ENCODE assay signal across 13 cellular contexts in the genomic region with DNA sequence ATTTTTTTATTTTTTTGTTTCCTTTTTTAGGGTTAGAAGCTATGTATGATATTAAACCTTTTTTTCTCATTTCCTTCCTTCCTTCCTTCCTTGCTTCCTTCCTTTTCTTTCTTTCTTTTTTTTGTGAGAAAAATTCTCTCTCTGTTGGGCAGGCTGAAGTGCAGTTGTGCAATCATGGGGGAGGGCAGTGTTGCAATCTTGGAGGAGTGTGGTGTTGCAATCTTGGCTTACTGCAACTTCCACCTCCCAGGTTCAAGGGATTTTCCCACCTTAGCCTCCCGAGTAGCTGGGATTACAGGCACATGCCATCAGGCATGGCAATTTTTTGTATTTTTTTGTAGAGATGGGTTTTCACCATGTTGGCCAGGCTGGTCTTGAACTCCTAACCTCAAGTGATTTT.
DNase-seq lines count a peak whose midpoint lies in the region; ATAC-seq and TF ChIP-seq lines count a peak whose summit lies in the region.
"Had no signal": no experiment of that assay in that cellular context is flagged by ENCODE, and none has a peak within 500 bp of the region (broad histone marks: within the 10 kb centered on the region; RNA-seq: fewer than 3 reads in every experiment).

No MANE protein-coding gene starts in this region.

- ATAC-seq in GM21529 (IDR thresholded peaks at IDR 0.05; ENCODE audit: unreplicated experiment) = no peak
- ATAC-seq: CD8-positive, alpha-beta T cell had no signal

- H3K27ac Mint-ChIP-seq in CD14-positive monocyte = no peak overlapping the region
- H3K27ac Mint-ChIP-seq: CD8-positive, alpha-beta T cell had no signal

- no peaks in the 10 kb centered on the region for H4K20me1 ChIP-seq in GM23248 (ENCODE audit: insufficient read depth)

- H3K9me3 Mint-ChIP-seq in CD14-positive monocyte = peaks cover 0 to 2% (median 0%) of the 10 kb centered on the region in 7 donors
- H3K9me3 Mint-ChIP-seq: CD8-positive, alpha-beta T cell had no signal

- no peak overlapping the region for H3K4me3 Mint-ChIP-seq in CD14-positive monocyte
- H3K4me3 Mint-ChIP-seq: CD8-positive, alpha-beta T cell had no signal

- intact Hi-C loops in CD14-positive monocyte (cut with micrococcal nuclease) = no loop called here

- H3K27me3 Mint-ChIP-seq in CD14-positive monocyte (ENCODE audit: low read depth in 3 of 3) = no peaks in the 10 kb centered on the region

- no peak overlapping the region for H3K27ac ChIP-seq in GM23248

- H3K4me2 ChIP-seq in GM23248 (ENCODE audit: unreplicated experiment) = no peak overlapping the region

- no peaks in the 10 kb centered on the region for H3F3A ChIP-seq in GM23248 (ENCODE audit: insufficient read depth)

- in situ Hi-C loops in GM23248 (cut with MboI) = no loop called here

- no peaks in the 10 kb centered on the region for H3K4me1 Mint-ChIP-seq in CD14-positive monocyte

- DNase-seq in GM23248 (peak; percentile 41), amniotic epithelial cell (ENCODE audit: low read depth) (peak; percentile 81), fibroblast of villous mesenchyme (ENCODE audit: low read depth) (peak; percentile 6), skeletal muscle cell (ENCODE audit: low read depth) (peak; percentile 31), CD14-positive monocyte (ENCODE audit: low spot score) (no peak), GM19238 (ENCODE audit: insufficient read length, low spot score) (no peak)
- DNase-seq: BE2C; CD8-positive, alpha-beta T cell; DND-41; NCI-H1092 treated with DMSO at 0.1 percent for 48 hours; NCI-H1694; NCI-H774 had no signal

- no peaks in the 10 kb centered on the region for H3K4me1 ChIP-seq in GM23248 (ENCODE audit: insufficient read depth)
- H3K4me1 ChIP-seq: BE2C had no signal

- no peaks in the 10 kb centered on the region for H3K36me3 ChIP-seq in GM23248 (ENCODE audit: low read depth)
- H3K36me3 ChIP-seq: BE2C had no signal

- no peaks in the 10 kb centered on the region for H3K79me2 ChIP-seq in GM23248 (ENCODE audit: insufficient read depth)

- no peaks in the 10 kb centered on the region for H3K36me3 Mint-ChIP-seq in CD14-positive monocyte
- H3K36me3 Mint-ChIP-seq: CD8-positive, alpha-beta T cell had no signal

- WGBS in GM23248 (ENCODE audit: low coverage in 1 of 2, low lambda C conversion rate in 2 of 2, missing lambda C conversion rate in 2 of 2), 2 experiments = 14 to 25% methylated on average over 1 of the region's 1 CpG

- H3K9ac ChIP-seq in GM23248 = no peak overlapping the region

- H3K9me2 ChIP-seq in GM23248 (ENCODE audit: insufficient read depth) = no peaks in the 10 kb centered on the region

- H3K9me3 ChIP-seq in GM23248 (ENCODE audit: low read depth) = no peaks in the 10 kb centered on the region
- H3K9me3 ChIP-seq: BE2C had no signal

- no peak overlapping the region for H3K4me3 ChIP-seq in GM23248
- no peak overlapping the region for H3K4me3 ChIP-seq in fibroblast of villous mesenchyme (ENCODE audit: low read depth, low read length)
- no peak overlapping the region for H3K4me3 ChIP-seq in skeletal muscle cell (ENCODE audit: low read depth, low read length)

- H3K27me3 ChIP-seq in GM23248 (replicated peaks; ENCODE audit: insufficient read depth) = no peaks in the 10 kb centered on the region
- H3K27me3 ChIP-seq: BE2C had no signal

- H2AFZ ChIP-seq in GM23248 = no peak overlapping the region

- TF ChIP-seq CTCF in fibroblast of villous mesenchyme (IDR thresholded peaks at IDR 0.05; ENCODE audit: insufficient read depth, low read depth, low read length) (no peak), CD14-positive monocyte (IDR thresholded peaks at IDR 0.05) (no peak)

Comparison
In these comparisons a context has a peak if more than half of its experiments do, and no peak if none do; other contexts are left out.
1. DNase-seq: peak in GM23248 (single experiment), amniotic epithelial cell (single experiment), fibroblast of villous mesenchyme (single experiment) and skeletal muscle cell (single experiment); none in CD14-positive monocyte (single experiment) and GM19238 (single experiment).